In the genomic region with DNA sequence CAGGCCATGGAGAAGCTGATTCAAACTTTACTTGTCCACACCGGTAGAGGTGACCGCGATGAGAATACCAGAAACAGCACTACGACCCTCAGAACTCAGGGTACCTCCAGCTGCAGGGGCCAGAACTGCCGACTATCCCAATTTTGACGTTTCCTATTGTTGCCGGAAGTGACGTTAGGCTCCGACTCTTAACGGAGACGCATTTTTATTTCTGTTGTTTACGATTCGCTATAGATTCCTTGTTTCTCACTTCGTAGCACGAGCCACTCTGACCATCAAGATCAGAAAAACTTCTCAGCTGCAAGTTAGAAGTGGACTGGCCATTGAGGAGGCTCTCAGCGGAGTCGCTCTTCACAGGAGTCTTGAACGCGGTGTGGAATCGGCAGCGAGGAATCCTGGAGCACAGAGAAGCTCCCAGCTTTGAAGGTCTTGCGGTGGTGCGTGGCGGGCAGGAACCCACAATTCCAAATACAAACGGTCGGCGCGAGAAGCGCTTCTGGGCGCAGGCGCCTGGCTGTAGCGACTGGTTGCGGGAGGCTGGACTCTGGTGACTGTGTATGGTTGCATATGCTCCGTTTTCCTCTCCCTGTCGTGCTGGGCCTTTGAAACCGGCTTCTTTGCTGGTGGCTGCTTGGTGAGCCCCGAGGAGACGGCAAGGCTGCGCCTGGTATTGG, we compare ENCODE assay signal across 8 cellular contexts. TPM values are rescaled to one million over a fixed set of nuclear protein-coding genes. Genes with fewer than 3 reads are reported as not detected.
DNase-seq lines count a peak whose midpoint lies in the region; ATAC-seq and TF ChIP-seq lines count a peak whose summit lies in the region.

Gene CEP44, plus strand, starts transcription at position 405 of the 674 bp plus-strand sequence. CDS start 15,211 bp downstream, outside the sequence.
A gene with protein sequence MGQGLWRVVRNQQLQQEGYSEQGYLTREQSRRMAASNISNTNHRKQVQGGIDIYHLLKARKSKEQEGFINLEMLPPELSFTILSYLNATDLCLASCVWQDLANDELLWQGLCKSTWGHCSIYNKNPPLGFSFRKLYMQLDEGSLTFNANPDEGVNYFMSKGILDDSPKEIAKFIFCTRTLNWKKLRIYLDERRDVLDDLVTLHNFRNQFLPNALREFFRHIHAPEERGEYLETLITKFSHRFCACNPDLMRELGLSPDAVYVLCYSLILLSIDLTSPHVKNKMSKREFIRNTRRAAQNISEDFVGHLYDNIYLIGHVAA (minus strand): TSS at position 161 of the 674 bp plus-strand sequence. CDS start 20,575 bp downstream, outside the sequence.

- TF ChIP-seq POLR2A in esophagus muscularis mucosa (IDR thresholded peaks at IDR 0.05; ENCODE audit: low read depth) = no peak

- no peaks in the 10 kb centered on the region for H3K27me3 Mint-ChIP-seq in activated T-cell treated with anti-CD3 and anti-CD28 coated beads, Interleukin-2, amount 50 U/mL, for 24 hours

- no peaks in the 10 kb centered on the region for H3K27me3 ChIP-seq in HUES6 (ENCODE audit: control insufficient read depth, insufficient read depth, low read length)
- no peaks in the 10 kb centered on the region for H3K27me3 ChIP-seq in esophagus muscularis mucosa
- no peaks in the 10 kb centered on the region for H3K27me3 ChIP-seq in muscle layer of duodenum (ENCODE audit: low read depth, low read length)

- H3K9me3 Mint-ChIP-seq in activated T-cell treated with anti-CD3 and anti-CD28 coated beads, Interleukin-2, amount 50 U/mL, for 24 hours = no peaks in the 10 kb centered on the region

- peak within 1 kb of the TSS; percentile 99 for H3K27ac Mint-ChIP-seq in activated T-cell treated with anti-CD3 and anti-CD28 coated beads, Interleukin-2, amount 50 U/mL, for 24 hours

- H3K4me3 ChIP-seq in HUES6 (ENCODE audit: low read depth, low read length) (peak within 1 kb of the TSS; percentile 92), esophagus muscularis mucosa (peak within 1 kb of the TSS; percentile 60 to 87 (median 82)), muscle layer of duodenum (ENCODE audit: low read depth in 1 of 2, low read length in 2 of 2) (peak within 1 kb of the TSS; percentile 75 to 97)

- no peaks in the 10 kb centered on the region for H3K36me3 ChIP-seq in HUES6 (ENCODE audit: control insufficient read depth, insufficient read depth, low read length)
- no peaks in the 10 kb centered on the region for H3K36me3 ChIP-seq in esophagus muscularis mucosa
- H3K36me3 ChIP-seq in muscle layer of duodenum (ENCODE audit: control insufficient read depth in 1 of 2, insufficient read depth in 2 of 2, low read length in 2 of 2) = no peaks in the 10 kb centered on the region

- ATAC-seq in GM21423 (IDR thresholded peaks at IDR 0.05; ENCODE audit: unreplicated experiment) = peak; percentile 59

- H3K9me3 ChIP-seq in HUES6 (ENCODE audit: control insufficient read depth, insufficient read depth, low read depth, low read length) = no peaks in the 10 kb centered on the region; the same call in 1 of the 2 replicates
- H3K9me3 ChIP-seq in esophagus muscularis mucosa = no peaks in the 10 kb centered on the region
- no peaks in the 10 kb centered on the region for H3K9me3 ChIP-seq in muscle layer of duodenum (ENCODE audit: control insufficient read depth in 1 of 2, low read length in 2 of 2)

- WGBS in esophagus muscularis mucosa = 0% methylated on average over 26 of the region's 39 CpGs

- TF ChIP-seq EP300 in esophagus muscularis mucosa (IDR thresholded peaks at IDR 0.05) = no peak

- intact Hi-C loops in esophagus muscularis mucosa (cut with DNase I) = no loop called here

- DNase-seq in DMS 273 (lab: John Stamatoyannopoulos, UW; ENCODE audit: unreplicated experiment) (peak; percentile 79), esophagus muscularis mucosa (ENCODE audit: extremely low spot score) (peak; percentile 94)
- peak; percentile 84 for DNase-seq in activated T-cell treated with anti-CD3 and anti-CD28 coated beads, Interleukin-2, amount 50 U/mL, for 24 hours
- DNase-seq in stimulated activated CD8-positive, alpha-beta memory T cell treated with anti-CD3 and anti-CD28 coated beads, Interleukin-7, amount 100 ng/mL, for 24 hours (ENCODE audit: low read depth) = peak; percentile 41

- peaks cover 49% of the 10 kb centered on the region for H3K36me3 Mint-ChIP-seq in activated T-cell treated with anti-CD3 and anti-CD28 coated beads, Interleukin-2, amount 50 U/mL, for 24 hours (ENCODE audit: low read depth)

- H3K9ac ChIP-seq in HUES6 (ENCODE audit: low read length) = peak within 1 kb of the TSS; percentile 99

- TF ChIP-seq CTCF in esophagus muscularis mucosa (IDR thresholded peaks at IDR 0.05) = no peak

- H3K4me1 ChIP-seq in HUES6 (ENCODE audit: control insufficient read depth, insufficient read depth, low read length) (peaks cover 3% of the 10 kb centered on the region; the same call in 1 of the 2 replicates), esophagus muscularis mucosa (peaks cover 20 to 40% (median 38%) of the 10 kb centered on the region in 4 donors), muscle layer of duodenum (ENCODE audit: control insufficient read depth in 1 of 2, insufficient read depth in 2 of 2, low read length in 2 of 2) (peaks cover 11 to 27% of the 10 kb centered on the region in 2 donors)

- peaks cover 71% of the 10 kb centered on the region for H3K4me1 Mint-ChIP-seq in activated T-cell treated with anti-CD3 and anti-CD28 coated beads, Interleukin-2, amount 50 U/mL, for 24 hours (ENCODE audit: low read depth)

- H3K27ac ChIP-seq in HUES6 (ENCODE audit: low read depth, low read length) (peak within 1 kb of the TSS; percentile 100), esophagus muscularis mucosa (replicated peaks in 1 of 4) (peak within 1 kb of the TSS; percentile 88 to 98 (median 94)), muscle layer of duodenum (ENCODE audit: low read length) (peak within 1 kb of the TSS; percentile 100)

- H3K4me3 Mint-ChIP-seq in activated T-cell treated with anti-CD3 and anti-CD28 coated beads, Interleukin-2, amount 50 U/mL, for 24 hours = peak within 1 kb of the TSS; percentile 99

TF ChIP-seq in PFSK-1, 5 proteins besides CTCF, POLR2A, EP300 and RAD21:
- TF ChIP-seq FOXP2 (optimal IDR thresholded peaks at IDR 0.05; ENCODE audit: borderline replicate concordance, extremely low read depth, extremely low read length, insufficient read depth) (no peak), POLR2AphosphoS5 (IDR thresholded peaks at IDR 0.05; ENCODE audit: low read depth, low read length) (peak; percentile 56), TAF1 (IDR thresholded peaks at IDR 0.05; ENCODE audit: borderline replicate concordance, insufficient read depth, low read length) (0 out of 2 replicates have a peak, but pooled peaks have one; percentile 44), REST (IDR thresholded peaks at IDR 0.05; ENCODE audit: insufficient read depth in 1 of 2, low read depth in 2 of 2, low read length in 2 of 2) (no peak), SIN3A (IDR thresholded peaks at IDR 0.05; ENCODE audit: borderline replicate concordance, insufficient read depth, low read length) (no peak)
TF ChIP-seq in PFSK-1: peak in this region for 2.

RNA-seq across cellular contexts. Expression of gene CEP44, which starts in this region (rescaled TPM):
- 2.0 TPM for polyA plus RNA-seq in PFSK-1 (2012; ENCODE audit: insufficient read length, low read depth)
- total RNA-seq in esophagus muscularis mucosa = 10 to 100 TPM in 3 of 4 donors, 1 to 10 TPM in 1; 8.1 to 15.8 (median 11.5) TPM

RNA-seq across cellular contexts. Expression of the second gene that starts in this region (rescaled TPM):
- 6.0 TPM for polyA plus RNA-seq in PFSK-1 (2012; ENCODE audit: insufficient read length, low read depth)
- 10 to 100 TPM; 32.0 to 48.0 (median 45.5) TPM for total RNA-seq in esophagus muscularis mucosa

Comparison
In these comparisons a context has a peak if more than half of its experiments do, and no peak if none do; other contexts are left out.
1. Peak in every context shown above with its lines: DNase-seq, ATAC-seq, H3K4me3 ChIP-seq and H3K27ac ChIP-seq.
2. DNase-seq: peak in every context shown above with its lines; median percentile 94 in esophagus muscularis mucosa; 84 in activated T-cell treated with anti-CD3 and anti-CD28 coated beads, Interleukin-2, amount 50 U/mL, for 24 hours; 79 in DMS 273; 41 in stimulated activated CD8-positive, alpha-beta memory T cell treated with anti-CD3 and anti-CD28 coated beads, Interleukin-7, amount 100 ng/mL, for 24 hours.